In genomic region chr11:130859896-130860295, GRCh38 we compare ENCODE assay signal across 28 cellular contexts.
"Had no signal": no experiment of that assay in that cellular context is flagged by ENCODE, and none has a peak within 500 bp of the region (broad histone marks: within the 10 kb centered on the region; RNA-seq: fewer than 3 reads in every experiment).

No MANE protein-coding gene starts in this region.

- DNase-seq: activated CD4-positive, alpha-beta T cell treated with anti-CD3 and anti-CD28 coated beads for 48 hours; activated CD4-positive, alpha-beta T cell treated with anti-CD3 and anti-CD28 coated beads, Interleukin-2, amount 50 U/mL, for 48 hours; activated CD8-positive, alpha-beta memory T cell treated with anti-CD3 and anti-CD28 coated beads for 24 hours; activated effector memory CD4-positive, alpha-beta T cell treated with anti-CD3 and anti-CD28 coated beads, Interleukin-2, amount 50 U/mL, for 16 hours; activated naive CD4-positive, alpha-beta T cell treated with anti-CD3 and anti-CD28 coated beads for 36 hours; activated naive CD8-positive, alpha-beta T cell treated with anti-CD3 and anti-CD28 coated beads, Interleukin-2, amount 10 ng/mL, durations not matched to agents 7 days and 5 days; amniotic stem cell; central memory CD4-positive, alpha-beta T cell; endodermal cell; head of caudate nucleus; hippocampal formation; kidney; left colon; naive thymus-derived CD8-positive, alpha-beta T cell; occipital lobe; psoas muscle; stimulated activated CD4-positive, alpha-beta T cell treated with anti-CD3 and anti-CD28 coated beads, Interleukin-1b, Interleukin-23, amount 100 ng/mL, for 48 hours; stimulated activated CD4-positive, alpha-beta T cell treated with anti-CD3 and anti-CD28 coated beads, Interleukin-4, amount 100 ng/mL, for 4 hours; stimulated activated CD8-positive, alpha-beta memory T cell treated with anti-CD3 and anti-CD28 coated beads, Interleukin-4, amount 100 ng/mL, for 48 hours; stimulated activated naive CD8-positive, alpha-beta T cell treated with anti-CD3 and anti-CD28 coated beads, Interleukin-15, amount 100 ng/mL, for 72 hours; T-helper 9 cell; transverse colon had no signal

- H3K9ac ChIP-seq: neural progenitor cell, parathyroid adenoma had no signal

- H3K4me3 ChIP-seq: neural progenitor cell, psoas muscle, right atrium auricular region, smooth muscle cell, suprapubic skin, transverse colon had no signal

- H3K9me3 ChIP-seq: psoas muscle, right atrium auricular region, suprapubic skin, transverse colon had no signal

- H3K27ac ChIP-seq: neural progenitor cell, parathyroid adenoma, psoas muscle, right atrium auricular region, suprapubic skin, transverse colon, WERI-Rb-1 had no signal

- H3K36me3 ChIP-seq: neural progenitor cell, right atrium auricular region, suprapubic skin, transverse colon, WERI-Rb-1 had no signal

- H3K27me3 ChIP-seq: right atrium auricular region, suprapubic skin, transverse colon had no signal
